8 cellular contexts compared by ENCODE assay signal in the genomic region with DNA sequence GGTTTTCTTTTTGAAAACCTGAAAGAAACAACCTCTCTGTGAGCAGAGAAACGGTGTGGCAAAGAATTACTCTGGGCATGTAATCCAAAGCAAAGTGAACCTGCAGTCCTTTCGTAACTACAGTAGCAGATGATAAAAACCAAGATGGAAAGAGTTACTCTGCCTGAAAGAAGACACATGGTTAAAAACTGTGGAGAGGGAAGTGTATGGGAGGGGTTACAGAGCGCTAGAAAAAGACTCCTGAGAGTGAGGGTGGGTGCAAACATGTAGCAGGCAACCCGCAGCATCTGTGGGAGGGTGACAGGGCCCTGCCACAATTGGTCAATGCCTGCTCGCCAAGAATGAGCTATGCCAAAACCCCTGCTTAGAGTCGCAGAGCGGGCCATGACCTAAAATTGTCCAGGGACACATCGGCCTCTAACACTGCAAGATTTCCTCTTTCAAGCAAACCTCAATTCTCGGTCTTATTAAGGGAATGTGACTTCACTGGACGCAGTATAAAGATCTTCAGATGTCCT. TPM values are rescaled to one million over a fixed set of nuclear protein-coding genes. Genes with fewer than 3 reads are reported as not detected.
DNase-seq lines count a peak whose midpoint lies in the region; ATAC-seq, FAIRE-seq and TF ChIP-seq lines count a peak whose summit lies in the region.

No MANE protein-coding gene starts in this region.

- DNase-seq in HL-60 (ENCODE audit: low read depth in 1 of 2, low spot score in 1 of 2), result peak; percentile 62 to 70
- DNase-seq in activated CD4-positive, alpha-beta memory T cell treated with anti-CD3 and anti-CD28 coated beads for 36 hours, result peak; percentile 73
- peak; percentile 63 for DNase-seq in fibroblast of pulmonary artery (ENCODE audit: low read depth)
- DNase-seq in pancreas, result no peak
- DNase-seq in cortex of kidney (lab: John Stamatoyannopoulos, UW), result no peak
- no peak for DNase-seq in NCI-H748 (lab: John Stamatoyannopoulos, UW; ENCODE audit: unreplicated experiment)

- H3K4me1 ChIP-seq in pancreas, result peaks cover 0 to 13% (median 4%) of the 10 kb centered on the region in 3 donors

- TF ChIP-seq CTCF in 22Rv1 (IDR thresholded peaks at IDR 0.05) (no peak), HL-60 (IDR thresholded peaks at IDR 0.05; ENCODE audit: insufficient read depth, low read length) (no peak), fibroblast of pulmonary artery (IDR thresholded peaks at IDR 0.05; ENCODE audit: low read length, missing control alignments) (peak; percentile 28), pancreas (IDR thresholded peaks at IDR 0.05) (no peak)

- H3K9me3 ChIP-seq in pancreas, result no peaks in the 10 kb centered on the region

- CTCF ChIA-PET in activated CD4-positive, alpha-beta memory T cell treated with anti-CD3 and anti-CD28 coated beads for 36 hours (lab: Charles Lee), result interaction anchor here (0.6 to 3.4 kb wide), 11 partner anchors 14 to 216 kb away, joined by 3 to 46 read pairs (median 4); a partner anchor contains a TSS

- intact Hi-C loops in activated CD4-positive, alpha-beta memory T cell treated with anti-CD3 and anti-CD28 coated beads for 36 hours (cut with micrococcal nuclease), result loop anchor here (1.0 to 5.0 kb wide), 8 partner anchors 19 to 249 kb away; a partner anchor contains a TSS
- intact Hi-C loops in pancreas (cut with DNase I), result no loop called here

- POLR2A ChIA-PET in activated CD4-positive, alpha-beta memory T cell treated with anti-CD3 and anti-CD28 coated beads for 36 hours (lab: Charles Lee), result interaction anchor here (0.6 to 1.2 kb wide), 7 partner anchors 21 to 1195 kb away, joined by 3 to 5 read pairs (median 3); a partner anchor contains a TSS

- peak overlapping the region; percentile 95 for H3K4me3 Mint-ChIP-seq in activated CD4-positive, alpha-beta memory T cell treated with anti-CD3 and anti-CD28 coated beads for 36 hours

- H3K9me3 Mint-ChIP-seq in activated CD4-positive, alpha-beta memory T cell treated with anti-CD3 and anti-CD28 coated beads for 36 hours, result no peaks in the 10 kb centered on the region

- H3K4me3 ChIP-seq in HL-60 (replicated peaks; ENCODE audit: insufficient read depth, low read length) (peak overlapping the region; percentile 70), fibroblast of pulmonary artery (replicated peaks; ENCODE audit: low read depth, low read length) (peak overlapping the region; percentile 98), pancreas (peak overlapping the region; percentile 39 to 81 (median 62))

- 5 to 7% methylated on average over 10 of the region's 10 CpGs for WGBS in pancreas, 2 donors

- peaks cover 40% of the 10 kb centered on the region for H3K4me1 Mint-ChIP-seq in activated CD4-positive, alpha-beta memory T cell treated with anti-CD3 and anti-CD28 coated beads for 36 hours (ENCODE audit: low read depth)

- peaks cover 19% of the 10 kb centered on the region for H3K36me3 Mint-ChIP-seq in activated CD4-positive, alpha-beta memory T cell treated with anti-CD3 and anti-CD28 coated beads for 36 hours

- H3K36me3 ChIP-seq in pancreas, result peaks cover 0 to 17% (median 0%) of the 10 kb centered on the region in 3 donors

- no peaks in the 10 kb centered on the region for H3K27me3 Mint-ChIP-seq in activated CD4-positive, alpha-beta memory T cell treated with anti-CD3 and anti-CD28 coated beads for 36 hours

- no peaks in the 10 kb centered on the region for H3K27me3 ChIP-seq in HL-60 (ENCODE audit: insufficient read depth, poor library complexity, severe bottlenecking)
- no peaks in the 10 kb centered on the region for H3K27me3 ChIP-seq in pancreas

- ATAC-seq in GM18520 (IDR thresholded peaks at IDR 0.05; ENCODE audit: unreplicated experiment) (peak; percentile 1), pancreas (peak; percentile 0 to 5 (median 2))

- FAIRE-seq in pancreas (lab: Jason Lieb, UNC), result no peak

- peak overlapping the region; percentile 90 for H3K27ac ChIP-seq in 22Rv1
- peak overlapping the region; percentile 94 for H3K27ac ChIP-seq in HL-60 (replicated peaks)
- H3K27ac ChIP-seq in pancreas, result peak overlapping the region; percentile 78 to 95 (median 88)

- H3K27ac Mint-ChIP-seq in activated CD4-positive, alpha-beta memory T cell treated with anti-CD3 and anti-CD28 coated beads for 36 hours, result peak overlapping the region; percentile 92

RNA-seq across cellular contexts. Expression of a gene that starts 0.8 kb away (rescaled TPM):
- total RNA-seq in activated CD4-positive, alpha-beta memory T cell treated with anti-CD3 and anti-CD28 coated beads for 36 hours, result 10 to 100 TPM; 52.0 to 55.8 TPM
- total RNA-seq in pancreas, result 10 to 100 TPM; 18.2 to 29.8 (median 24.1) TPM
- 10 to 100 TPM; 27.7 to 33.4 TPM for polyA plus RNA-seq in pancreas

RNA-seq across cellular contexts. Expression of a gene that starts 18.6 kb away (rescaled TPM):
- total RNA-seq in activated CD4-positive, alpha-beta memory T cell treated with anti-CD3 and anti-CD28 coated beads for 36 hours, result under 1 TPM; 0.22 to 0.26 TPM
- under 1 TPM in 3 of 6 donors, not detected in 3; 0.03 to 0.09 (median 0.06) TPM for total RNA-seq in pancreas
- polyA plus RNA-seq in pancreas, result under 1 TPM; 0.04 to 0.12 TPM

RNA-seq across cellular contexts. Expression of a gene that starts 39.7 kb away (rescaled TPM):
- total RNA-seq in activated CD4-positive, alpha-beta memory T cell treated with anti-CD3 and anti-CD28 coated beads for 36 hours, result not detected
- total RNA-seq in pancreas, result not detected
- not detected for polyA plus RNA-seq in pancreas

RNA-seq across cellular contexts. Expression of a gene that starts 42.8 kb away (rescaled TPM):
- 10 to 100 TPM; 47.9 to 49.0 TPM for total RNA-seq in activated CD4-positive, alpha-beta memory T cell treated with anti-CD3 and anti-CD28 coated beads for 36 hours
- 10 to 100 TPM; 35.8 to 53.0 (median 39.5) TPM for total RNA-seq in pancreas
- 10 to 100 TPM; 20.0 to 79.3 TPM for polyA plus RNA-seq in pancreas

RNA-seq across cellular contexts. Expression of a gene that starts 46.3 kb away (rescaled TPM):
- under 1 TPM; 0.10 to 0.21 TPM for total RNA-seq in activated CD4-positive, alpha-beta memory T cell treated with anti-CD3 and anti-CD28 coated beads for 36 hours
- under 1 TPM in 5 of 6 donors, not detected in 1; 0.08 to 0.31 (median 0.12) TPM for total RNA-seq in pancreas
- polyA plus RNA-seq in pancreas, result under 1 TPM; 0.34 to 0.59 TPM

Comparison
In these comparisons a context has a peak if more than half of its experiments do, and no peak if none do; other contexts are left out.
1. DNase-seq: peak in HL-60 (2 of 2), activated CD4-positive, alpha-beta memory T cell treated with anti-CD3 and anti-CD28 coated beads for 36 hours (single experiment) and fibroblast of pulmonary artery (single experiment); none in pancreas (0 of 6), cortex of kidney (single experiment) and NCI-H748 (single experiment).
2. Peak in every context shown above with its lines, with median percentiles within 50 percentile points of each other: H3K27ac ChIP-seq and H3K4me3 ChIP-seq.